Comparison of ENCODE assay signal across 10 cellular contexts in genomic region chr3:37814547-37814946, GRCh38. TPM values are rescaled to one million over a fixed set of nuclear protein-coding genes. Genes with fewer than 3 reads are reported as not detected.
DNase-seq lines count a peak whose midpoint lies in the region; ATAC-seq and TF ChIP-seq lines count a peak whose summit lies in the region.
"Had no signal": no experiment of that assay in that cellular context is flagged by ENCODE, and none has a peak within 500 bp of the region (broad histone marks: within the 10 kb centered on the region; RNA-seq: fewer than 3 reads in every experiment).

No MANE protein-coding gene starts in this region.

- intact Hi-C loops in CD14-positive monocyte (cut with micrococcal nuclease) = no loop called here

- H3K27ac Mint-ChIP-seq in CD14-positive monocyte = no peak overlapping the region
- no peak overlapping the region for H3K27ac Mint-ChIP-seq in activated T-cell treated with anti-CD3 and anti-CD28 coated beads, Interleukin-2, amount 50 U/mL, for 24 hours
- H3K27ac Mint-ChIP-seq: T-cell had no signal

- TF ChIP-seq CTCF in CD14-positive monocyte (IDR thresholded peaks at IDR 0.05) (peak; percentile 20), HFF-Myc (IDR thresholded peaks at IDR 0.05; ENCODE audit: low read depth, low read length, missing control alignments) (peak; percentile 13)

- H3K9me3 Mint-ChIP-seq in CD14-positive monocyte = no peaks in the 10 kb centered on the region
- no peaks in the 10 kb centered on the region for H3K9me3 Mint-ChIP-seq in activated T-cell treated with anti-CD3 and anti-CD28 coated beads, Interleukin-2, amount 50 U/mL, for 24 hours
- H3K9me3 Mint-ChIP-seq: central memory CD8-positive, alpha-beta T cell; T-cell had no signal

- no peak for ATAC-seq in GM21367 (IDR thresholded peaks at IDR 0.05; ENCODE audit: unreplicated experiment)
- no peak for ATAC-seq in GM18868 (IDR thresholded peaks at IDR 0.05; ENCODE audit: unreplicated experiment)
- no peak for ATAC-seq in GM21423 (IDR thresholded peaks at IDR 0.05; ENCODE audit: unreplicated experiment)
- ATAC-seq: T-cell had no signal

- no peak for DNase-seq in CD14-positive monocyte (ENCODE audit: low spot score)
- no peak for DNase-seq in HFF-Myc (ENCODE audit: extremely low read depth, low read depth)
- peak; percentile 18 for DNase-seq in SW480 (ENCODE audit: low spot score)
- DNase-seq in islet precursor cell = peak; percentile 15
- DNase-seq in activated T-cell treated with anti-CD3 and anti-CD28 coated beads, Interleukin-2, amount 50 U/mL, for 24 hours = no peak
- DNase-seq: T-cell had no signal

- H3K27me3 Mint-ChIP-seq in CD14-positive monocyte (ENCODE audit: low read depth in 3 of 3) = peaks cover 0 to 1% (median 0%) of the 10 kb centered on the region in 3 donors
- peaks cover 8% of the 10 kb centered on the region for H3K27me3 Mint-ChIP-seq in activated T-cell treated with anti-CD3 and anti-CD28 coated beads, Interleukin-2, amount 50 U/mL, for 24 hours

- H3K4me3 Mint-ChIP-seq in CD14-positive monocyte = no peak overlapping the region
- H3K4me3 Mint-ChIP-seq in activated T-cell treated with anti-CD3 and anti-CD28 coated beads, Interleukin-2, amount 50 U/mL, for 24 hours = no peak overlapping the region
- H3K4me3 Mint-ChIP-seq: central memory CD8-positive, alpha-beta T cell; T-cell had no signal

- H3K36me3 Mint-ChIP-seq in CD14-positive monocyte = no peaks in the 10 kb centered on the region
- H3K36me3 Mint-ChIP-seq in activated T-cell treated with anti-CD3 and anti-CD28 coated beads, Interleukin-2, amount 50 U/mL, for 24 hours (ENCODE audit: low read depth) = no peaks in the 10 kb centered on the region
- H3K36me3 Mint-ChIP-seq: T-cell had no signal

- peaks cover 27% of the 10 kb centered on the region for H3K4me1 Mint-ChIP-seq in CD14-positive monocyte
- H3K4me1 Mint-ChIP-seq in activated T-cell treated with anti-CD3 and anti-CD28 coated beads, Interleukin-2, amount 50 U/mL, for 24 hours (ENCODE audit: low read depth) = no peaks in the 10 kb centered on the region
- H3K4me1 Mint-ChIP-seq: central memory CD8-positive, alpha-beta T cell; T-cell had no signal

- H3K4me3 ChIP-seq in HFF-Myc (replicated peaks; ENCODE audit: low read depth, low read length) = no peak overlapping the region

RNA-seq across cellular contexts. Expression of gene CTDSPL, which starts 47.1 kb away (rescaled TPM):
- polyA plus RNA-seq in CD14-positive monocyte = under 1 TPM; 0.15 to 0.33 TPM

Comparison
In these comparisons a context has a peak if more than half of its experiments do, and no peak if none do; other contexts are left out.
1. DNase-seq: peak in SW480 (single experiment) and islet precursor cell (single experiment); none in CD14-positive monocyte (single experiment), HFF-Myc (single experiment) and activated T-cell treated with anti-CD3 and anti-CD28 coated beads, Interleukin-2, amount 50 U/mL, for 24 hours (single experiment).